Comparison of ENCODE assay signal across 10 cellular contexts in genomic region chr12:49365542-49365941, GRCh38. TPM values are rescaled to one million over a fixed set of nuclear protein-coding genes. Genes with fewer than 3 reads are reported as not detected.
A peak's percentile ranks its signal among the peaks of the same experiment; 100 is the strongest.
DNase-seq lines count a peak whose midpoint lies in the region; ATAC-seq and TF ChIP-seq lines count a peak whose summit lies in the region.
"Had no signal": no experiment of that assay in that cellular context is flagged by ENCODE, and none has a peak within 500 bp of the region (broad histone marks: within the 10 kb centered on the region; RNA-seq: fewer than 3 reads in every experiment).

No MANE protein-coding gene starts in this region.

- H3K14ac ChIP-seq in IMR-90 (replicated peaks; ENCODE audit: low read depth, low read length) = peak overlapping the region; percentile 73; the same call in 1 of the 2 replicates

- TF ChIP-seq CTCF in IMR-90 (conservative IDR thresholded peaks at IDR 0.05; ENCODE audit: low read depth, low read length) (no peak), ascending aorta (IDR thresholded peaks at IDR 0.05) (no peak)

- peaks cover 9% of the 10 kb centered on the region for H4K20me1 ChIP-seq in IMR-90 (ENCODE audit: insufficient read depth, low read length)

- dilution Hi-C loops in IMR-90 (cut with HindIII; ENCODE audit: low sequenced_read_pairs, unreplicated experiment) = loop anchor here (25.0 kb wide), 1 partner anchor 147 kb away; no protein-coding TSS in a partner anchor

- H3K9me3 Mint-ChIP-seq in activated naive CD8-positive, alpha-beta T cell treated with anti-CD3 and anti-CD28 coated beads, Interleukin-2, amount 50 U/mL, for 24 hours = no peaks in the 10 kb centered on the region

- H4K91ac ChIP-seq in IMR-90 (ENCODE audit: insufficient read depth, low read depth, low read length) = no peak overlapping the region

- H3K36me3 Mint-ChIP-seq in activated naive CD8-positive, alpha-beta T cell treated with anti-CD3 and anti-CD28 coated beads, Interleukin-2, amount 50 U/mL, for 24 hours (ENCODE audit: low read depth) = no peaks in the 10 kb centered on the region

- peaks cover 33% of the 10 kb centered on the region for H3K4me1 Mint-ChIP-seq in activated naive CD8-positive, alpha-beta T cell treated with anti-CD3 and anti-CD28 coated beads, Interleukin-2, amount 50 U/mL, for 24 hours

- TF ChIP-seq POLR2A in IMR-90 (IDR thresholded peaks at IDR 0.05; ENCODE audit: low read depth, low read length) = no peak

- no peak overlapping the region for H4K5ac ChIP-seq in IMR-90 (ENCODE audit: low read depth, low read length)

- H4K8ac ChIP-seq in IMR-90 (ENCODE audit: low read depth in 2 of 2, low read length in 2 of 2) = peak overlapping the region in 1 of 2 experiments; percentile 80; a peak in 2 of 4 replicates

- peak overlapping the region; percentile 77; the same call in 1 of the 2 replicates for H2AK5ac ChIP-seq in IMR-90 (ENCODE audit: low read depth, low read length)

- peak; percentile 29 for DNase-seq in Caki2 (ENCODE audit: low read depth)
- DNase-seq in IMR-90 = peak; percentile 89
- DNase-seq in activated naive CD8-positive, alpha-beta T cell treated with anti-CD3 and anti-CD28 coated beads, Interleukin-2, amount 50 U/mL, for 24 hours = no peak
- peak; percentile 53 for DNase-seq in myocyte (ENCODE audit: low read depth)
- no peak for DNase-seq in ascending aorta (ENCODE audit: low spot score in 2 of 2)
- DNase-seq: activated CD8-positive, alpha-beta memory T cell treated with anti-CD3 and anti-CD28 coated beads, Interleukin-2, amount 50 U/mL, for 48 hours; uterus had no signal

- peak overlapping the region; percentile 44; the same call in 1 of the 2 replicates for H3K23ac ChIP-seq in IMR-90 (ENCODE audit: low read depth, low read length)

- H2AFZ ChIP-seq in IMR-90 (replicated peaks; ENCODE audit: low read length, poor library complexity) = no peak overlapping the region

- intact Hi-C loops in IMR-90 (cut with micrococcal nuclease) = no loop called here
- intact Hi-C loops in ascending aorta (cut with DNase I) = no loop called here

- peak overlapping the region; percentile 30; the same call in 1 of the 2 replicates for H3K4me2 ChIP-seq in IMR-90 (ENCODE audit: low read depth, low read length)

- no peak overlapping the region for H2BK20ac ChIP-seq in IMR-90 (ENCODE audit: low read depth, low read length)

- H3K9me3 ChIP-seq in IMR-90 (ENCODE audit: control insufficient read depth, insufficient read depth, low read length) (no peaks in the 10 kb centered on the region), ascending aorta (no peaks in the 10 kb centered on the region)
- H3K9me3 ChIP-seq: uterus had no signal

- no peak for ATAC-seq in IMR-90 (ENCODE audit: low read depth)
- ATAC-seq in activated naive CD8-positive, alpha-beta T cell treated with anti-CD3 and anti-CD28 coated beads, Interleukin-2, amount 50 U/mL, for 24 hours = no peak
- ATAC-seq in HG03469 (IDR thresholded peaks at IDR 0.05; ENCODE audit: unreplicated experiment) = no peak
- ATAC-seq in HG02852 (IDR thresholded peaks at IDR 0.05; ENCODE audit: unreplicated experiment) = no peak
- no peak for ATAC-seq in HG02938 (IDR thresholded peaks at IDR 0.05; ENCODE audit: unreplicated experiment)

- H3K27ac Mint-ChIP-seq in activated naive CD8-positive, alpha-beta T cell treated with anti-CD3 and anti-CD28 coated beads, Interleukin-2, amount 50 U/mL, for 24 hours = peak overlapping the region; percentile 17

- H3K4me3 ChIP-seq in IMR-90 (ENCODE audit: insufficient read depth, low read depth, low read length) (no peak overlapping the region), ascending aorta (peak overlapping the region in 1 of 2 donors; percentile 94)

- H3K27me3 ChIP-seq in IMR-90 (ENCODE audit: control insufficient read depth, insufficient read depth, low read length) (no peaks in the 10 kb centered on the region), ascending aorta (no peaks in the 10 kb centered on the region)
- H3K27me3 ChIP-seq: uterus had no signal

- H2AK9ac ChIP-seq in IMR-90 (replicated peaks; ENCODE audit: low read depth, low read length, poor library complexity) = no peak overlapping the region

- no peak overlapping the region for H3K9ac ChIP-seq in IMR-90 (ENCODE audit: low read depth, low read length)

- H3K56ac ChIP-seq in IMR-90 (ENCODE audit: extremely low read depth, insufficient read depth, low read length) = no peak overlapping the region

- no peak overlapping the region for H3K18ac ChIP-seq in IMR-90 (ENCODE audit: low read depth, low read length)

- BruUV-seq in IMR-90 (replicated peaks; lab: Mats Ljungman, UMichigan) = no TSS peak

- H3K27ac ChIP-seq in IMR-90 (ENCODE audit: insufficient read depth, low read length) (no peak overlapping the region), ascending aorta (no peak overlapping the region)

- CTCF ChIA-PET in IMR-90 (lab: Yijun Ruan, JAX) = interaction anchor here (0.6 to 2.1 kb wide), 2 partner anchors 85 to 149 kb away, joined by 3 to 6 read pairs; no protein-coding TSS in a partner anchor

- H3K4me3 Mint-ChIP-seq in activated naive CD8-positive, alpha-beta T cell treated with anti-CD3 and anti-CD28 coated beads, Interleukin-2, amount 50 U/mL, for 24 hours = peak overlapping the region; percentile 86

- no peak overlapping the region; the same call in 2 of the 3 replicates for H2BK15ac ChIP-seq in IMR-90 (ENCODE audit: low read depth, low read length)

- in situ Hi-C loops in Caki2 (cut with HindIII; ENCODE audit: low pct_unique_long_range_greater_than_20kb, low sequenced_read_pairs) = loop anchor here (5.0 kb wide), 1 partner anchor 132 kb away; no protein-coding TSS in a partner anchor
- in situ Hi-C loops in IMR-90 (cut with MboI; ENCODE audit: low sequenced_read_pairs) = no loop called here

- peaks cover 3 to 24% of the 10 kb centered on the region in 2 experiments; a peak in 2 of 4 replicates for H3K79me1 ChIP-seq in IMR-90 (ENCODE audit: low read depth in 1 of 2, low read length in 2 of 2)

- peak overlapping the region; percentile 61 for H2BK5ac ChIP-seq in IMR-90 (ENCODE audit: low read depth, low read length, poor library complexity, severe bottlenecking)

- H3K36me3 ChIP-seq in IMR-90 (ENCODE audit: control insufficient read depth, insufficient read depth, low read length) (no peaks in the 10 kb centered on the region; the same call in 1 of the 2 replicates), ascending aorta (no peaks in the 10 kb centered on the region)
- H3K36me3 ChIP-seq: uterus had no signal

- H3K27me3 Mint-ChIP-seq in activated naive CD8-positive, alpha-beta T cell treated with anti-CD3 and anti-CD28 coated beads, Interleukin-2, amount 50 U/mL, for 24 hours = no peaks in the 10 kb centered on the region

- H3K9me1 ChIP-seq in IMR-90 (ENCODE audit: insufficient read depth, low read length) = peaks cover 4% of the 10 kb centered on the region; the same call in 1 of the 2 replicates

- H2BK120ac ChIP-seq in IMR-90 (ENCODE audit: low read depth, low read length) = peak overlapping the region; percentile 9; the same call in 1 of the 2 replicates

- H3K4ac ChIP-seq in IMR-90 (ENCODE audit: low read depth, low read length) = peak overlapping the region; percentile 37; the same call in 1 of the 2 replicates

- TF ChIP-seq RAD21 in IMR-90 (IDR thresholded peaks at IDR 0.05; ENCODE audit: low read length) = no peak

- POLR2A ChIA-PET in IMR-90 (lab: Charles Lee; ENCODE audit: unreplicated experiment) = no interaction called here

- no CpG with 5 or more reads among the region's 5 CpGs for WGBS in IMR-90 (ENCODE audit: extremely low coverage in 2 of 2, insufficient read length in 1 of 2), 2 experiments

- H3K4me1 ChIP-seq in IMR-90 (ENCODE audit: control insufficient read depth, insufficient read depth, low read length) (peaks cover 6% of the 10 kb centered on the region; the same call in 1 of the 2 replicates), ascending aorta (peaks cover 4 to 6% of the 10 kb centered on the region in 2 donors)

TF ChIP-seq in IMR-90, 13 proteins besides CTCF, POLR2A, EP300 and RAD21 (continues in another document):
- TF ChIP-seq RCOR1 (IDR thresholded peaks at IDR 0.05; ENCODE audit: insufficient replicate concordance, low read length) (no peak), MXI1 (IDR thresholded peaks at IDR 0.05; ENCODE audit: borderline replicate concordance, low read depth, low read length) (no peak)

RNA-seq across cellular contexts. Expression of gene SPATS2, which starts 1.7 kb away (rescaled TPM):
- total RNA-seq in Caki2 (2014; rRNA removed; shearing (Covaris generic); ENCODE audit: low replicate concordance) = 63.0 and 91.4 TPM in 2 replicates
- total RNA-seq in IMR-90 (2012; rRNA removed) = 44.7 and 63.3 TPM in 2 replicates
- 45.0 and 50.6 TPM in 2 replicates for polyA plus RNA-seq in IMR-90 (2012; rRNA removed)
- 16.7 and 46.0 TPM in 2 replicates for polyA plus RNA-seq in IMR-90 (2012; cell fraction: cytosol; rRNA removed)
- 23.4 and 62.3 TPM in 2 replicates for polyA plus RNA-seq in IMR-90 (2012; cell fraction: nucleus; rRNA removed; ENCODE audit: low replicate concordance)
- total RNA-seq in myocyte = 41.9 and 43.0 TPM in 2 replicates
- polyA plus RNA-seq in myocyte (2012) = 21.6 TPM
- 13.8 TPM for total RNA-seq in ascending aorta

RNA-seq across cellular contexts. Expression of gene DNAJC22, which starts 18.9 kb away (rescaled TPM):
- 22.0 and 23.6 TPM in 2 replicates for total RNA-seq in Caki2 (2014; rRNA removed; shearing (Covaris generic); ENCODE audit: low replicate concordance)
- total RNA-seq in IMR-90 (2012; rRNA removed) (6.7 and 8.1 TPM in 2 replicates), myocyte (0.62 and 1.0 TPM in 2 replicates), ascending aorta (not detected)
- polyA plus RNA-seq in IMR-90 (2012; rRNA removed) = 8.1 and 8.2 TPM in 2 replicates
- 4.2 and 6.7 TPM in 2 replicates for polyA plus RNA-seq in IMR-90 (2012; cell fraction: cytosol; rRNA removed)
- 10.5 and 11.0 TPM in 2 replicates for polyA plus RNA-seq in IMR-90 (2012; cell fraction: nucleus; rRNA removed; ENCODE audit: low replicate concordance)
- 1.0 TPM for polyA plus RNA-seq in myocyte (2012)

RNA-seq across cellular contexts. Expression of gene C1QL4, which starts 28.6 kb away (rescaled TPM):
- total RNA-seq in Caki2 (2014; rRNA removed; shearing (Covaris generic); ENCODE audit: low replicate concordance) = 25.7 and 31.2 TPM in 2 replicates
- total RNA-seq in IMR-90 (2012; rRNA removed) (0.18 and 0.28 TPM in 2 replicates), myocyte (37.7 and 119 TPM in 2 replicates), ascending aorta (not detected)
- polyA plus RNA-seq in IMR-90 (2012; rRNA removed) = 0.46 and 0.60 TPM in 2 replicates
- 0.55 and 0.96 TPM in 2 replicates for polyA plus RNA-seq in IMR-90 (2012; cell fraction: cytosol; rRNA removed)
- polyA plus RNA-seq in IMR-90 (2012; cell fraction: nucleus; rRNA removed; ENCODE audit: low replicate concordance) = 0.84 and 1.3 TPM in 2 replicates
- polyA plus RNA-seq in myocyte (2012) = 6.3 TPM

RNA-seq across cellular contexts. Expression of gene TROAP, which starts 42.5 kb away (rescaled TPM):
- 12.0 and 41.5 TPM in 2 replicates for total RNA-seq in Caki2 (2014; rRNA removed; shearing (Covaris generic); ENCODE audit: low replicate concordance)
- total RNA-seq in IMR-90 (2012; rRNA removed) (15.6 and 21.5 TPM in 2 replicates), myocyte (1.1 TPM in 1 of 2 replicates, not detected in the other), ascending aorta (not detected)
- polyA plus RNA-seq in IMR-90 (2012; rRNA removed) = 29.3 and 46.0 TPM in 2 replicates
- 13.7 and 15.7 TPM in 2 replicates for polyA plus RNA-seq in IMR-90 (2012; cell fraction: cytosol; rRNA removed)
- polyA plus RNA-seq in IMR-90 (2012; cell fraction: nucleus; rRNA removed; ENCODE audit: low replicate concordance) = 36.7 and 80.0 TPM in 2 replicates
- polyA plus RNA-seq in myocyte (2012) = 0.25 TPM

Comparison
In these comparisons a context has a peak if more than half of its experiments do, and no peak if none do; other contexts are left out.
1. DNase-seq: peak in Caki2 (single experiment), IMR-90 (single experiment) and myocyte (single experiment); none in activated naive CD8-positive, alpha-beta T cell treated with anti-CD3 and anti-CD28 coated beads, Interleukin-2, amount 50 U/mL, for 24 hours (single experiment) and ascending aorta (0 of 2).
2. RNA of gene C1QL4, which starts 28.6 kb away (total RNA-seq): 37.7 to 119 TPM in myocyte and 25.7 to 31.2 TPM in Caki2; 0.18 to 0.28 TPM in IMR-90 and not detected in ascending aorta (single experiment); every median in the first group is over 10 times any median in the second.